Comparison of ENCODE assay signal across 15 cellular contexts in genomic region chr12:67790660-67791059, GRCh38.
DNase-seq lines count a peak whose midpoint lies in the region; TF ChIP-seq lines count a peak whose summit lies in the region.
"Had no signal": no experiment of that assay in that cellular context is flagged by ENCODE, and none has a peak within 500 bp of the region (broad histone marks: within the 10 kb centered on the region; RNA-seq: fewer than 3 reads in every experiment).

No MANE protein-coding gene starts in this region.

- no peaks in the 10 kb centered on the region for H3K36me3 ChIP-seq in brain microvascular endothelial cell (replicated peaks)
- H3K36me3 ChIP-seq: BLaER1 had no signal

- H3K27me3 ChIP-seq in brain microvascular endothelial cell (replicated peaks) = no peaks in the 10 kb centered on the region
- H3K27me3 ChIP-seq: BLaER1 had no signal

- no peak overlapping the region for H3K27ac ChIP-seq in brain microvascular endothelial cell
- H3K27ac ChIP-seq: BLaER1 had no signal

- H3K4me3 ChIP-seq in brain microvascular endothelial cell (ENCODE audit: low read depth, low read length) = no peak overlapping the region
- H3K4me3 ChIP-seq: BLaER1 had no signal

- no peak for TF ChIP-seq CTCF in brain microvascular endothelial cell (IDR thresholded peaks at IDR 0.05; ENCODE audit: low read depth, low read length, missing control alignments)

- in situ Hi-C loops in brain microvascular endothelial cell (cut with HindIII; ENCODE audit: low pct_ligation_motif_present, low sequenced_read_pairs) = no loop called here

- peak in 2 of 3 experiments; percentile 33 to 53 for DNase-seq in NCI-H1417 (lab: John Stamatoyannopoulos, UW)
- no peak for DNase-seq in NCI-H1417 treated with DMSO at 0.1 percent for 48 hours (lab: John Stamatoyannopoulos, UW)
- peak; percentile 16 for DNase-seq in ELR (ENCODE audit: low read depth)
- DNase-seq in NCI-H2107 treated with DMSO at 0.1 percent for 48 hours (lab: John Stamatoyannopoulos, UW; ENCODE audit: unreplicated experiment) = peak; percentile 32
- DNase-seq in myocyte (ENCODE audit: low read depth) = peak; percentile 41
- no peak for DNase-seq in brain microvascular endothelial cell
- no peak for DNase-seq in stimulated activated CD4-positive, alpha-beta T cell treated with anti-CD3 and anti-CD28 coated beads, Interleukin-2, amount 100 ng/mL, for 24 hours
- no peak for DNase-seq in NCI-H2081 (lab: John Stamatoyannopoulos, UW)
- DNase-seq: 8988T; CD8-positive, alpha-beta T cell; HFFc6; KG1; NCI-H774; SW 1271 had no signal

Comparison
In these comparisons a context has a peak if more than half of its experiments do, and no peak if none do; other contexts are left out.
1. DNase-seq: peak in NCI-H1417 (2 of 3), ELR (single experiment), NCI-H2107 treated with DMSO at 0.1 percent for 48 hours (single experiment) and myocyte (single experiment); none in NCI-H1417 treated with DMSO at 0.1 percent for 48 hours (single experiment), brain microvascular endothelial cell (single experiment), stimulated activated CD4-positive, alpha-beta T cell treated with anti-CD3 and anti-CD28 coated beads, Interleukin-2, amount 100 ng/mL, for 24 hours (0 of 2) and NCI-H2081 (0 of 2).